1 cellular context compared by ENCODE assay signal in the genomic region with DNA sequence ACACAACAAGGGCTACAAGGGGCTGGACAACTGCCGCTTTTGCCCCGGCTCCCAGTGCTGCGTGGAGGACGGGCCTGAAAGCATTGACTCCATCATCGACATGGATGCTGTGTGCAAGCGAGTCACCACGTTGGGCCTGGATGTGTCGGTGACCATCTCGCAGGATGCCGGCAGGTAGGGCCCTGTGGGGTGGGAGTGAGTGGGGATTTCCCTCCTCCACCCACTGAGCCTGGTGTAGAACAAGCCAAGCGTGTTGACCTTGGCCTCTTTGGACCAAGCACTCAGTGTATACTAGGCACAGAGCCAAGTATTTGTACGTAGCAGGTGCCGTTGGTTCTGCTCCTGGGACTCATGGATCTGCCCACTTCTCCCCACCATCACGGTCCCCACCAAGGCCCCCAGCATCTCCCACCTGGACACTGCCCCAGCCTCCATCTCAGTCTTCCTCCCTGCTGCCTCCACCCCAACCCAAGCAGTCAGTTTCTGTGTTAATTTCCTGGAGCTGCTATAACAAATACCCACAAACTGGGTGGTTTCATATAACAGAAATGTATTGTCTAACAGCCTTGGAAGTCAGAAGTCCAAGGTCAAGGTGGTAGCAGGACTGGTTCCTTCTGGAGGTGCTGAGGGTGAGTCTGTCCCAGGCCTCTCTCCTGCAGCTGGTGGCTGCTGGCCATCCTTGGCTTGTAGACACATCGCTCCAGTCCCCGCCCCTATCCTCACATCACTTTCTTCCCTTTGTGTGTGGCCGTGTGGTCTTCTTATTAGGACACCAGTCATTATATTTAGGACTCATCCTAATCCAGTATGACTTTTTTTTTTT.
TF ChIP-seq lines count a peak whose summit lies in the region.

No MANE protein-coding gene starts in this region.

TF ChIP-seq in HepG2, 621 proteins besides CTCF, POLR2A, EP300 and RAD21 (continued from another document and continues in another):
- TF ChIP-seq ZNF318 (CRISPR knock-in tag; IDR thresholded peaks at IDR 0.05) (no peak), ZNF766 (CRISPR knock-in tag; IDR thresholded peaks at IDR 0.05; ENCODE audit: borderline replicate concordance) (no peak), HMGA1 (CRISPR knock-in tag; conservative IDR thresholded peaks at IDR 0.05) (no peak), MNT (IDR thresholded peaks at IDR 0.05) (no peak), PAWR (CRISPR knock-in tag; IDR thresholded peaks at IDR 0.05; ENCODE audit: borderline replicate concordance) (no peak), ZNF574 (CRISPR knock-in tag; IDR thresholded peaks at IDR 0.05) (peak; percentile 48), CSRNP1 (CRISPR knock-in tag; IDR thresholded peaks at IDR 0.05) (no peak), ZNF773 (CRISPR knock-in tag; IDR thresholded peaks at IDR 0.05; ENCODE audit: borderline replicate concordance) (no peak), CEBPG (CRISPR knock-in tag; IDR thresholded peaks at IDR 0.05) (no peak), ZEB1 (IDR thresholded peaks at IDR 0.05; ENCODE audit: insufficient replicate concordance, low read depth) (no peak), GATA4 (IDR thresholded peaks at IDR 0.05; ENCODE audit: borderline replicate concordance, low read depth) (no peak), NKX3-1 (CRISPR knock-in tag; IDR thresholded peaks at IDR 0.05) (no peak), PPARG (CRISPR knock-in tag; conservative IDR thresholded peaks at IDR 0.05) (no peak), ZFYVE20 (CRISPR knock-in tag; IDR thresholded peaks at IDR 0.05; ENCODE audit: borderline replicate concordance, low read depth) (no peak), ZNF44 (CRISPR knock-in tag; IDR thresholded peaks at IDR 0.05) (no peak), NAIF1 (CRISPR knock-in tag; IDR thresholded peaks at IDR 0.05; ENCODE audit: borderline replicate concordance) (peak; percentile 65; the same call in 1 of the 2 replicates), SCMH1 (CRISPR knock-in tag; IDR thresholded peaks at IDR 0.05; ENCODE audit: borderline replicate concordance) (no peak), JDP2 (CRISPR knock-in tag; IDR thresholded peaks at IDR 0.05; ENCODE audit: borderline replicate concordance) (no peak), CBX2 (IDR thresholded peaks at IDR 0.05; ENCODE audit: low read depth, low read length) (no peak), CBX2 (CRISPR knock-in tag; IDR thresholded peaks at IDR 0.05; ENCODE audit: low read depth) (no peak), TBX3 (IDR thresholded peaks at IDR 0.05; ENCODE audit: borderline replicate concordance) (no peak), ZNF33A (CRISPR knock-in tag; IDR thresholded peaks at IDR 0.05; ENCODE audit: borderline replicate concordance) (no peak), ZNF501 (CRISPR knock-in tag; IDR thresholded peaks at IDR 0.05) (peak; percentile 41; the same call in 1 of the 2 replicates), MTERF4 (CRISPR knock-in tag; IDR thresholded peaks at IDR 0.05) (no peak)
- TF ChIP-seq, protein P1, sequence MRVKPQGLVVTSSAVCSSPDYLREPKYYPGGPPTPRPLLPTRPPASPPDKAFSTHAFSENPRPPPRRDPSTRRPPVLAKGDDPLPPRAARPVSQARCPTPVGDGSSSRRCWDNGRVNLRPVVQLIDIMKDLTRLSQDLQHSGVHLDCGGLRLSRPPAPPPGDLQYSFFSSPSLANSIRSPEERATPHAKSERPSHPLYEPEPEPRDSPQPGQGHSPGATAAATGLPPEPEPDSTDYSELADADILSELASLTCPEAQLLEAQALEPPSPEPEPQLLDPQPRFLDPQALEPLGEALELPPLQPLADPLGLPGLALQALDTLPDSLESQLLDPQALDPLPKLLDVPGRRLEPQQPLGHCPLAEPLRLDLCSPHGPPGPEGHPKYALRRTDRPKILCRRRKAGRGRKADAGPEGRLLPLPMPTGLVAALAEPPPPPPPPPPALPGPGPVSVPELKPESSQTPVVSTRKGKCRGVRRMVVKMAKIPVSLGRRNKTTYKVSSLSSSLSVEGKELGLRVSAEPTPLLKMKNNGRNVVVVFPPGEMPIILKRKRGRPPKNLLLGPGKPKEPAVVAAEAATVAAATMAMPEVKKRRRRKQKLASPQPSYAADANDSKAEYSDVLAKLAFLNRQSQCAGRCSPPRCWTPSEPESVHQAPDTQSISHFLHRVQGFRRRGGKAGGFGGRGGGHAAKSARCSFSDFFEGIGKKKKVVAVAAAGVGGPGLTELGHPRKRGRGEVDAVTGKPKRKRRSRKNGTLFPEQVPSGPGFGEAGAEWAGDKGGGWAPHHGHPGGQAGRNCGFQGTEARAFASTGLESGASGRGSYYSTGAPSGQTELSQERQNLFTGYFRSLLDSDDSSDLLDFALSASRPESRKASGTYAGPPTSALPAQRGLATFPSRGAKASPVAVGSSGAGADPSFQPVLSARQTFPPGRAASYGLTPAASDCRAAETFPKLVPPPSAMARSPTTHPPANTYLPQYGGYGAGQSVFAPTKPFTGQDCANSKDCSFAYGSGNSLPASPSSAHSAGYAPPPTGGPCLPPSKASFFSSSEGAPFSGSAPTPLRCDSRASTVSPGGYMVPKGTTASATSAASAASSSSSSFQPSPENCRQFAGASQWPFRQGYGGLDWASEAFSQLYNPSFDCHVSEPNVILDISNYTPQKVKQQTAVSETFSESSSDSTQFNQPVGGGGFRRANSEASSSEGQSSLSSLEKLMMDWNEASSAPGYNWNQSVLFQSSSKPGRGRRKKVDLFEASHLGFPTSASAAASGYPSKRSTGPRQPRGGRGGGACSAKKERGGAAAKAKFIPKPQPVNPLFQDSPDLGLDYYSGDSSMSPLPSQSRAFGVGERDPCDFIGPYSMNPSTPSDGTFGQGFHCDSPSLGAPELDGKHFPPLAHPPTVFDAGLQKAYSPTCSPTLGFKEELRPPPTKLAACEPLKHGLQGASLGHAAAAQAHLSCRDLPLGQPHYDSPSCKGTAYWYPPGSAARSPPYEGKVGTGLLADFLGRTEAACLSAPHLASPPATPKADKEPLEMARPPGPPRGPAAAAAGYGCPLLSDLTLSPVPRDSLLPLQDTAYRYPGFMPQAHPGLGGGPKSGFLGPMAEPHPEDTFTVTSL (CRISPR knock-in tag; IDR thresholded peaks at IDR 0.05; ENCODE audit: borderline replicate concordance), result no peak
- TF ChIP-seq, protein P2, sequence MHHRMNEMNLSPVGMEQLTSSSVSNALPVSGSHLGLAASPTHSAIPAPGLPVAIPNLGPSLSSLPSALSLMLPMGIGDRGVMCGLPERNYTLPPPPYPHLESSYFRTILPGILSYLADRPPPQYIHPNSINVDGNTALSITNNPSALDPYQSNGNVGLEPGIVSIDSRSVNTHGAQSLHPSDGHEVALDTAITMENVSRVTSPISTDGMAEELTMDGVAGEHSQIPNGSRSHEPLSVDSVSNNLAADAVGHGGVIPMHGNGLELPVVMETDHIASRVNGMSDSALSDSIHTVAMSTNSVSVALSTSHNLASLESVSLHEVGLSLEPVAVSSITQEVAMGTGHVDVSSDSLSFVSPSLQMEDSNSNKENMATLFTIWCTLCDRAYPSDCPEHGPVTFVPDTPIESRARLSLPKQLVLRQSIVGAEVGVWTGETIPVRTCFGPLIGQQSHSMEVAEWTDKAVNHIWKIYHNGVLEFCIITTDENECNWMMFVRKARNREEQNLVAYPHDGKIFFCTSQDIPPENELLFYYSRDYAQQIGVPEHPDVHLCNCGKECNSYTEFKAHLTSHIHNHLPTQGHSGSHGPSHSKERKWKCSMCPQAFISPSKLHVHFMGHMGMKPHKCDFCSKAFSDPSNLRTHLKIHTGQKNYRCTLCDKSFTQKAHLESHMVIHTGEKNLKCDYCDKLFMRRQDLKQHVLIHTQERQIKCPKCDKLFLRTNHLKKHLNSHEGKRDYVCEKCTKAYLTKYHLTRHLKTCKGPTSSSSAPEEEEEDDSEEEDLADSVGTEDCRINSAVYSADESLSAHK (CRISPR knock-in tag; IDR thresholded peaks at IDR 0.05; ENCODE audit: borderline replicate concordance), result no peak
